ENCODE assay signal across 1 cellular context in genomic region chr2:72883356-72883962, GRCh38.
A peak's percentile ranks its signal among the peaks of the same experiment; 100 is the strongest.
TF ChIP-seq lines count a peak whose summit lies in the region.

No MANE protein-coding gene starts in this region.

TF ChIP-seq in HepG2, 621 proteins besides CTCF, POLR2A, EP300 and RAD21 (continued from another document and continues in another):
- TF ChIP-seq ZNF646 (CRISPR knock-in tag; IDR thresholded peaks at IDR 0.05) (no peak), HMG20A (CRISPR knock-in tag; IDR thresholded peaks at IDR 0.05; ENCODE audit: borderline replicate concordance) (0 out of 2 replicates have a peak, but pooled peaks have one; percentile 31), ZNF614 (CRISPR knock-in tag; IDR thresholded peaks at IDR 0.05; ENCODE audit: borderline replicate concordance) (peak; percentile 40; the same call in 1 of the 2 replicates), HHEX (CRISPR knock-in tag; IDR thresholded peaks at IDR 0.05) (no peak), HNRNPLL (IDR thresholded peaks at IDR 0.05; ENCODE audit: low read depth, low read length, poor library complexity, severe bottlenecking) (no peak), GLI4 (CRISPR knock-in tag; IDR thresholded peaks at IDR 0.05; ENCODE audit: borderline replicate concordance) (peak; percentile 67; the same call in 1 of the 2 replicates), ZNF761 (CRISPR knock-in tag; conservative IDR thresholded peaks at IDR 0.05) (no peak), JUN (CRISPR knock-in tag; IDR thresholded peaks at IDR 0.05) (no peak), POGZ (CRISPR knock-in tag; IDR thresholded peaks at IDR 0.05) (no peak), ZNF546 (CRISPR knock-in tag; conservative IDR thresholded peaks at IDR 0.05) (no peak), ZNF556 (CRISPR knock-in tag; IDR thresholded peaks at IDR 0.05; ENCODE audit: borderline replicate concordance) (no peak), ZNF788 (CRISPR knock-in tag; IDR thresholded peaks at IDR 0.05; ENCODE audit: borderline replicate concordance) (no peak), TARDBP (CRISPR knock-in tag; IDR thresholded peaks at IDR 0.05) (no peak), ELF4 (CRISPR knock-in tag; IDR thresholded peaks at IDR 0.05; ENCODE audit: borderline replicate concordance) (no peak), IRF9 (CRISPR knock-in tag; IDR thresholded peaks at IDR 0.05; ENCODE audit: borderline replicate concordance) (no peak), YEATS2 (CRISPR knock-in tag; IDR thresholded peaks at IDR 0.05; ENCODE audit: borderline replicate concordance) (no peak), ZNF777 (CRISPR knock-in tag; IDR thresholded peaks at IDR 0.05) (no peak; the same call in 1 of the 2 replicates), HNF4G (IDR thresholded peaks at IDR 0.05; ENCODE audit: borderline replicate concordance, low read depth, low read length) (no peak), HNF4G (CRISPR knock-in tag; IDR thresholded peaks at IDR 0.05; ENCODE audit: borderline replicate concordance, low read depth) (no peak), PRMT3 (CRISPR knock-in tag; IDR thresholded peaks at IDR 0.05; ENCODE audit: borderline replicate concordance, low read depth) (no peak), ZFP90 (CRISPR knock-in tag; IDR thresholded peaks at IDR 0.05; ENCODE audit: borderline replicate concordance) (no peak), REL (CRISPR knock-in tag; conservative IDR thresholded peaks at IDR 0.05) (no peak), AFF4 (CRISPR knock-in tag; IDR thresholded peaks at IDR 0.05) (no peak), CSRNP2 (CRISPR knock-in tag; conservative IDR thresholded peaks at IDR 0.05; ENCODE audit: low read depth) (no peak), ZNF354B (CRISPR knock-in tag; IDR thresholded peaks at IDR 0.05) (no peak), TEAD2 (CRISPR knock-in tag; IDR thresholded peaks at IDR 0.05) (no peak), ATF7-NPFF (CRISPR knock-in tag; IDR thresholded peaks at IDR 0.05; ENCODE audit: low read depth) (no peak), ARNT (IDR thresholded peaks at IDR 0.05) (no peak), ZSCAN9 (CRISPR knock-in tag; IDR thresholded peaks at IDR 0.05; ENCODE audit: borderline replicate concordance) (peak; percentile 95), SNRNP70 (IDR thresholded peaks at IDR 0.05; ENCODE audit: low read depth, low read length) (no peak), KDM1A (CRISPR knock-in tag; IDR thresholded peaks at IDR 0.05) (no peak), BRF2 (CRISPR knock-in tag; IDR thresholded peaks at IDR 0.05) (no peak), ARHGAP35 (CRISPR knock-in tag; IDR thresholded peaks at IDR 0.05; ENCODE audit: borderline replicate concordance) (0 out of 2 replicates have a peak, but pooled peaks have one; percentile 56), ZHX1 (CRISPR knock-in tag; IDR thresholded peaks at IDR 0.05; ENCODE audit: low read depth) (no peak), NFKB2 (CRISPR knock-in tag; IDR thresholded peaks at IDR 0.05; ENCODE audit: borderline replicate concordance) (no peak), HMG20B (CRISPR knock-in tag; conservative IDR thresholded peaks at IDR 0.05) (peak; percentile 46; the same call in 1 of the 2 replicates), ATF7 (IDR thresholded peaks at IDR 0.05) (no peak), ATF7 (CRISPR knock-in tag; IDR thresholded peaks at IDR 0.05) (no peak), ZEB1 (IDR thresholded peaks at IDR 0.05; ENCODE audit: insufficient replicate concordance, low read depth) (no peak)
- TF ChIP-seq, protein P1, sequence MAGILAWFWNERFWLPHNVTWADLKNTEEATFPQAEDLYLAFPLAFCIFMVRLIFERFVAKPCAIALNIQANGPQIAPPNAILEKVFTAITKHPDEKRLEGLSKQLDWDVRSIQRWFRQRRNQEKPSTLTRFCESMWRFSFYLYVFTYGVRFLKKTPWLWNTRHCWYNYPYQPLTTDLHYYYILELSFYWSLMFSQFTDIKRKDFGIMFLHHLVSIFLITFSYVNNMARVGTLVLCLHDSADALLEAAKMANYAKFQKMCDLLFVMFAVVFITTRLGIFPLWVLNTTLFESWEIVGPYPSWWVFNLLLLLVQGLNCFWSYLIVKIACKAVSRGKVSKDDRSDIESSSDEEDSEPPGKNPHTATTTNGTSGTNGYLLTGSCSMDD (CRISPR knock-in tag; IDR thresholded peaks at IDR 0.05): no peak
- TF ChIP-seq, protein P2, sequence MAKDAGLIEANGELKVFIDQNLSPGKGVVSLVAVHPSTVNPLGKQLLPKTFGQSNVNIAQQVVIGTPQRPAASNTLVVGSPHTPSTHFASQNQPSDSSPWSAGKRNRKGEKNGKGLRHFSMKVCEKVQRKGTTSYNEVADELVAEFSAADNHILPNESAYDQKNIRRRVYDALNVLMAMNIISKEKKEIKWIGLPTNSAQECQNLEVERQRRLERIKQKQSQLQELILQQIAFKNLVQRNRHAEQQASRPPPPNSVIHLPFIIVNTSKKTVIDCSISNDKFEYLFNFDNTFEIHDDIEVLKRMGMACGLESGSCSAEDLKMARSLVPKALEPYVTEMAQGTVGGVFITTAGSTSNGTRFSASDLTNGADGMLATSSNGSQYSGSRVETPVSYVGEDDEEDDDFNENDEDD (CRISPR knock-in tag; IDR thresholded peaks at IDR 0.05; ENCODE audit: borderline replicate concordance): no peak
- TF ChIP-seq, protein P3, sequence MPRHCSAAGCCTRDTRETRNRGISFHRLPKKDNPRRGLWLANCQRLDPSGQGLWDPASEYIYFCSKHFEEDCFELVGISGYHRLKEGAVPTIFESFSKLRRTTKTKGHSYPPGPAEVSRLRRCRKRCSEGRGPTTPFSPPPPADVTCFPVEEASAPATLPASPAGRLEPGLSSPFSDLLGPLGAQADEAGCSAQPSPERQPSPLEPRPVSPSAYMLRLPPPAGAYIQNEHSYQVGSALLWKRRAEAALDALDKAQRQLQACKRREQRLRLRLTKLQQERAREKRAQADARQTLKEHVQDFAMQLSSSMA (CRISPR knock-in tag; IDR thresholded peaks at IDR 0.05): no peak
- TF ChIP-seq, protein P4, sequence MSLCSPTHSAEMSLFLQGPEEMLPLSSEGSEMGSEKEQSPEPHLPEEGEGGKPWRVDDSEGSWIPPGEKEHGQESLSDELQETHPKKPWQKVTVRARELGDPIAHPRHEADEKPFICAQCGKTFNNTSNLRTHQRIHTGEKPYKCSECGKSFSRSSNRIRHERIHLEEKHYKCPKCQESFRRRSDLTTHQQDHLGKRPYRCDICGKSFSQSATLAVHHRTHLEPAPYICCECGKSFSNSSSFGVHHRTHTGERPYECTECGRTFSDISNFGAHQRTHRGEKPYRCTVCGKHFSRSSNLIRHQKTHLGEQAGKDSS (CRISPR knock-in tag; IDR thresholded peaks at IDR 0.05; ENCODE audit: borderline replicate concordance, low read depth): no peak
